ENCODE assay signal across 8 cellular contexts in genomic region chr10:37976091-37976879, GRCh38. TPM values are rescaled to one million over a fixed set of nuclear protein-coding genes. Genes with fewer than 3 reads are reported as not detected.
DNase-seq lines count a peak whose midpoint lies in the region; ATAC-seq and TF ChIP-seq lines count a peak whose summit lies in the region.

Gene ZNF25, minus strand, starts transcription at chr10:37976647. Its CDS starts 4,925 bp downstream, at chr10:37971722.

- H3K4me3 Mint-ChIP-seq in neural progenitor cell: peak within 1 kb of the TSS; percentile 93

- H3K4me2 ChIP-seq in MM.1S (ENCODE audit: low read depth, low read length): peak within 1 kb of the TSS; percentile 59
- H3K4me2 ChIP-seq in neural progenitor cell: peak within 1 kb of the TSS; percentile 93

- peaks cover 24% of the 10 kb centered on the region for H3K9me3 Mint-ChIP-seq in neural progenitor cell

- H4K20me1 ChIP-seq in MM.1S (ENCODE audit: insufficient read depth, low read length): no peaks in the 10 kb centered on the region
- H4K20me1 ChIP-seq in neural progenitor cell (ENCODE audit: low read depth): no peaks in the 10 kb centered on the region

- 0 out of 2 replicates have a peak, but pooled peaks cover 4% of the 10 kb centered on the region for H3F3A ChIP-seq in MM.1S (ENCODE audit: insufficient read depth, low read length)
- peaks cover 10% of the 10 kb centered on the region for H3F3A ChIP-seq in neural progenitor cell (ENCODE audit: low read depth)

- peak; percentile 97 for ATAC-seq in foreskin keratinocyte

- DNase-seq in GF-D8 (lab: John Stamatoyannopoulos, UW): peak; percentile 97
- DNase-seq in HCEC 1CT: peak; percentile 98
- peak; percentile 99 for DNase-seq in MM.1S
- peak; percentile 76 for DNase-seq in SIG-M5 (lab: John Stamatoyannopoulos, UW)
- peak; percentile 89 to 94 (median 90) for DNase-seq in activated naive CD4-positive, alpha-beta T cell (lab: John Stamatoyannopoulos, UW)
- DNase-seq in foreskin keratinocyte: peak; percentile 92 to 97
- DNase-seq in neural progenitor cell (ENCODE audit: low spot score): peak; percentile 99
- peak; percentile 97 for DNase-seq in stromal cell of bone marrow (ENCODE audit: low read depth)

- H3K27ac ChIP-seq in MM.1S (ENCODE audit: low read length): peak within 1 kb of the TSS; percentile 72
- peak within 1 kb of the TSS; percentile 34 for H3K27ac ChIP-seq in foreskin keratinocyte
- H3K27ac ChIP-seq in neural progenitor cell: peak within 1 kb of the TSS; percentile 71

- H3K27me3 ChIP-seq in MM.1S (replicated peaks; ENCODE audit: insufficient read depth, low read length) (no peaks in the 10 kb centered on the region), foreskin keratinocyte (no peaks in the 10 kb centered on the region), neural progenitor cell (no peaks in the 10 kb centered on the region)

- H3K36me3 ChIP-seq in MM.1S (replicated peaks; ENCODE audit: insufficient read depth, low read length) (no peaks in the 10 kb centered on the region), neural progenitor cell (no peaks in the 10 kb centered on the region)

- H3K9me3 ChIP-seq in MM.1S (replicated peaks; ENCODE audit: insufficient read depth, low read length): no peaks in the 10 kb centered on the region
- no peaks in the 10 kb centered on the region for H3K9me3 ChIP-seq in neural progenitor cell (ENCODE audit: low read depth)

- H3K27ac Mint-ChIP-seq in neural progenitor cell: peak within 1 kb of the TSS; percentile 83

- H3K27me3 Mint-ChIP-seq in neural progenitor cell (ENCODE audit: insufficient read depth, low read depth): peaks cover 4% of the 10 kb centered on the region

- H3K4me1 ChIP-seq in MM.1S (ENCODE audit: low read length) (0 out of 2 replicates have a peak, but pooled peaks cover 4% of the 10 kb centered on the region), foreskin keratinocyte (peaks cover 3% of the 10 kb centered on the region), neural progenitor cell (peaks cover 6% of the 10 kb centered on the region)

- TF ChIP-seq CTCF in MM.1S (IDR thresholded peaks at IDR 0.05; ENCODE audit: low read length) (peak; percentile 90), foreskin keratinocyte (conservative IDR thresholded peaks at IDR 0.05) (peak; percentile 99), neural progenitor cell (IDR thresholded peaks at IDR 0.05) (peak; percentile 82)

- H3K4me1 Mint-ChIP-seq in neural progenitor cell: peaks cover 4% of the 10 kb centered on the region

- no peaks in the 10 kb centered on the region for H3K9me2 ChIP-seq in MM.1S (replicated peaks; ENCODE audit: insufficient read depth, low read length)

- H3K9ac ChIP-seq in MM.1S (ENCODE audit: low read length) (peak within 1 kb of the TSS; percentile 79), neural progenitor cell (peak within 1 kb of the TSS; percentile 50)

- peak within 1 kb of the TSS; percentile 91 for H2AFZ ChIP-seq in MM.1S (ENCODE audit: low read length)
- H2AFZ ChIP-seq in neural progenitor cell (replicated peaks): peak within 1 kb of the TSS; percentile 96

- no peaks in the 10 kb centered on the region for H3K79me2 ChIP-seq in MM.1S (ENCODE audit: low read length)
- H3K79me2 ChIP-seq in neural progenitor cell (ENCODE audit: low read depth): no peaks in the 10 kb centered on the region

- H3K4me3 ChIP-seq in MM.1S (ENCODE audit: low read length) (peak within 1 kb of the TSS; percentile 81), neural progenitor cell (peak within 1 kb of the TSS; percentile 65)

- H3K36me3 Mint-ChIP-seq in neural progenitor cell: peaks cover 11% of the 10 kb centered on the region

RNA-seq across cellular contexts. Expression of gene ZNF25, which starts in this region (rescaled TPM):
- total RNA-seq in foreskin keratinocyte (3.3 and 3.9 TPM in 2 replicates), neural progenitor cell (ENCODE audit: low replicate concordance) (3.3 and 4.8 TPM in 2 replicates)
- 1.1 TPM in 2 replicates for polyA plus RNA-seq in foreskin keratinocyte

Comparison
In these comparisons a context has a peak if more than half of its experiments do, and no peak if none do; other contexts are left out.
1. Peak in every context shown above with its lines: DNase-seq, ATAC-seq, H3K4me3 ChIP-seq and H3K27ac ChIP-seq.